Comparison of ENCODE assay signal across 33 cellular contexts in genomic region chr6:30985490-30985889, GRCh38. TPM values are rescaled to one million over a fixed set of nuclear protein-coding genes. Genes with fewer than 3 reads are reported as not detected.
DNase-seq lines count a peak whose midpoint lies in the region; ATAC-seq and TF ChIP-seq lines count a peak whose summit lies in the region.
"Had no signal": no experiment of that assay in that cellular context is flagged by ENCODE, and none has a peak within 500 bp of the region (broad histone marks: within the 10 kb centered on the region; RNA-seq: fewer than 3 reads in every experiment).

No MANE protein-coding gene starts in this region.

- peak; percentile 40 for DNase-seq in activated CD4-positive, alpha-beta T cell treated with anti-CD3 and anti-CD28 coated beads for 36 hours
- DNase-seq in activated CD4-positive, alpha-beta T cell treated with anti-CD3 and anti-CD28 coated beads for 1 hour = no peak
- peak; percentile 12 for DNase-seq in activated naive CD8-positive, alpha-beta T cell treated with anti-CD3 and anti-CD28 coated beads for 36 hours
- DNase-seq in iris pigment epithelial cell (ENCODE audit: low read depth) (peak; percentile 51), brain microvascular endothelial cell (no peak)
- DNase-seq in effector memory CD4-positive, alpha-beta T cell = no peak
- DNase-seq: activated CD4-positive, alpha-beta memory T cell treated with anti-CD3 and anti-CD28 coated beads for 36 hours; activated CD4-positive, CD25-positive, alpha-beta regulatory T cell; activated gamma-delta T cell treated with Interleukin-2 at 50 U/mL for 16 hours; body of pancreas; Calu3; cerebellar nuclear complex; DND-41; dorsolateral prefrontal cortex; GF-D8; hypothalamus; immature natural killer cell; Karpas-422; NCI-H2171 treated with DMSO at 0.1 percent for 48 hours; NCI-H524 treated with DMSO at 0.1 percent for 48 hours; NK-92 treated with Interleukin-12 subunit alpha and Interleukin-12 subunit beta, amount 100 ng/mL, for 24 hours; PC-3; SK-N-SH; small intestine; stimulated activated CD8-positive, alpha-beta memory T cell treated with anti-CD3 and anti-CD28 coated beads, Interleukin-4, amount 100 ng/mL, for 48 hours; tibial artery had no signal

- POLR2A ChIA-PET in activated CD4-positive, alpha-beta T cell treated with anti-CD3 and anti-CD28 coated beads for 36 hours (lab: Charles Lee) = no interaction called here

- H3K4me2 ChIP-seq in KMS-11 = peak overlapping the region; percentile 22; the same call in 1 of the 2 replicates
- H3K4me2 ChIP-seq: SK-N-SH had no signal

- no peaks in the 10 kb centered on the region for H3K27me3 ChIP-seq in KMS-11 (ENCODE audit: insufficient read depth, low read depth)
- H3K27me3 ChIP-seq in brain microvascular endothelial cell (replicated peaks) = no peaks in the 10 kb centered on the region
- no peaks in the 10 kb centered on the region for H3K27me3 ChIP-seq in effector memory CD4-positive, alpha-beta T cell (replicated peaks; ENCODE audit: control insufficient read depth, insufficient read depth, low read length, poor library complexity, severe bottlenecking)
- H3K27me3 ChIP-seq: body of pancreas had no signal

- TF ChIP-seq CTCF in KMS-11 (conservative IDR thresholded peaks at IDR 0.05; ENCODE audit: low read depth, low read length) = no peak
- no peak for TF ChIP-seq CTCF in brain microvascular endothelial cell (IDR thresholded peaks at IDR 0.05; ENCODE audit: low read depth, low read length, missing control alignments)

- no peaks in the 10 kb centered on the region for H3K9me3 ChIP-seq in effector memory CD4-positive, alpha-beta T cell (ENCODE audit: control insufficient read depth, low read length)
- H3K9me3 ChIP-seq: body of pancreas, SK-N-SH, tibial artery had no signal

- H3K9ac ChIP-seq in KMS-11 = no peak overlapping the region
- H3K9ac ChIP-seq: parathyroid adenoma, SK-N-SH had no signal

- in situ Hi-C loops in brain microvascular endothelial cell (cut with HindIII; ENCODE audit: low pct_ligation_motif_present, low sequenced_read_pairs) = no loop called here

- H3K36me3 ChIP-seq in KMS-11 (ENCODE audit: insufficient read depth) = no peaks in the 10 kb centered on the region
- no peaks in the 10 kb centered on the region for H3K36me3 ChIP-seq in brain microvascular endothelial cell (replicated peaks)
- H3K36me3 ChIP-seq in effector memory CD4-positive, alpha-beta T cell (ENCODE audit: control insufficient read depth, insufficient read depth, low read length) = no peaks in the 10 kb centered on the region
- H3K36me3 ChIP-seq: tibial artery had no signal

- H3K4me1 ChIP-seq in KMS-11 (ENCODE audit: low read depth, poor library complexity, severe bottlenecking) = peaks cover 48% of the 10 kb centered on the region
- no peaks in the 10 kb centered on the region for H3K4me1 ChIP-seq in effector memory CD4-positive, alpha-beta T cell (ENCODE audit: control insufficient read depth, insufficient read depth, low read length, poor library complexity, severe bottlenecking)

- H4K20me1 ChIP-seq in KMS-11 (ENCODE audit: insufficient read depth) = no peaks in the 10 kb centered on the region

- CTCF ChIA-PET in activated CD4-positive, alpha-beta T cell treated with anti-CD3 and anti-CD28 coated beads for 36 hours (lab: Charles Lee) = interaction anchor here (0.9 to 1.1 kb wide), 2 partner anchors 94 to 414 kb away, joined by 3 to 6 read pairs; no protein-coding TSS in a partner anchor

- H3K4me3 ChIP-seq in KMS-11 (IDR thresholded peaks at IDR 0.05; ENCODE audit: insufficient read depth, low read depth, low read length) (no peak overlapping the region), brain microvascular endothelial cell (ENCODE audit: low read depth, low read length) (no peak overlapping the region)
- no peak overlapping the region for H3K4me3 ChIP-seq in effector memory CD4-positive, alpha-beta T cell (ENCODE audit: insufficient read depth, low read depth, low read length, poor library complexity, severe bottlenecking)
- H3K4me3 ChIP-seq: body of pancreas, dorsolateral prefrontal cortex, tibial artery had no signal

- no peak overlapping the region for H2AFZ ChIP-seq in KMS-11 (ENCODE audit: low read depth)
- H2AFZ ChIP-seq: parathyroid adenoma had no signal

- peaks cover 22% of the 10 kb centered on the region for H3K27me3 Mint-ChIP-seq in activated CD4-positive, alpha-beta T cell treated with anti-CD3 and anti-CD28 coated beads for 36 hours
- H3K27me3 Mint-ChIP-seq in activated naive CD8-positive, alpha-beta T cell treated with anti-CD3 and anti-CD28 coated beads for 36 hours = peaks cover 30% of the 10 kb centered on the region

- ATAC-seq in activated CD4-positive, alpha-beta T cell treated with anti-CD3 and anti-CD28 coated beads for 36 hours = peak; percentile 87
- ATAC-seq in GM19351 (IDR thresholded peaks at IDR 0.05; ENCODE audit: unreplicated experiment) = no peak
- ATAC-seq: body of pancreas, HCT116, HepG2, PC-3 had no signal

- no peak overlapping the region for H3K27ac Mint-ChIP-seq in activated CD4-positive, alpha-beta T cell treated with anti-CD3 and anti-CD28 coated beads for 36 hours
- H3K27ac Mint-ChIP-seq in activated naive CD8-positive, alpha-beta T cell treated with anti-CD3 and anti-CD28 coated beads for 36 hours = peak overlapping the region; percentile 59
- H3K27ac Mint-ChIP-seq: activated CD4-positive, alpha-beta memory T cell treated with anti-CD3 and anti-CD28 coated beads for 36 hours; immature natural killer cell had no signal

- H3K27ac ChIP-seq in KMS-11 = no peak overlapping the region
- H3K27ac ChIP-seq in brain microvascular endothelial cell = no peak overlapping the region
- H3K27ac ChIP-seq in effector memory CD4-positive, alpha-beta T cell (ENCODE audit: insufficient read depth, low read length, poor library complexity, severe bottlenecking) = no peak overlapping the region
- H3K27ac ChIP-seq: body of pancreas, dorsolateral prefrontal cortex, parathyroid adenoma, tibial artery had no signal

- H3K36me3 Mint-ChIP-seq in activated CD4-positive, alpha-beta T cell treated with anti-CD3 and anti-CD28 coated beads for 36 hours (ENCODE audit: low read depth) = no peaks in the 10 kb centered on the region
- no peaks in the 10 kb centered on the region for H3K36me3 Mint-ChIP-seq in activated naive CD8-positive, alpha-beta T cell treated with anti-CD3 and anti-CD28 coated beads for 36 hours
- H3K36me3 Mint-ChIP-seq: activated CD4-positive, alpha-beta memory T cell treated with anti-CD3 and anti-CD28 coated beads for 36 hours; CD4-positive, CD25-positive, alpha-beta regulatory T cell; immature natural killer cell had no signal

- intact Hi-C loops in activated CD4-positive, alpha-beta T cell treated with anti-CD3 and anti-CD28 coated beads for 36 hours (cut with DNase I, micrococcal nuclease) = loop anchor here in 1 of 2 experiments (2.0 kb wide), 1 partner anchor 19 kb away; no protein-coding TSS in a partner anchor

- H3K79me2 ChIP-seq in KMS-11 (ENCODE audit: insufficient read depth, low read depth) = no peaks in the 10 kb centered on the region
- H3K79me2 ChIP-seq: parathyroid adenoma had no signal

- peaks cover 12% of the 10 kb centered on the region for H3K4me1 Mint-ChIP-seq in activated CD4-positive, alpha-beta T cell treated with anti-CD3 and anti-CD28 coated beads for 36 hours
- H3K4me1 Mint-ChIP-seq in activated naive CD8-positive, alpha-beta T cell treated with anti-CD3 and anti-CD28 coated beads for 36 hours = peaks cover 21% of the 10 kb centered on the region

- H3K4me3 Mint-ChIP-seq in activated CD4-positive, alpha-beta T cell treated with anti-CD3 and anti-CD28 coated beads for 36 hours = no peak overlapping the region
- no peak overlapping the region for H3K4me3 Mint-ChIP-seq in activated naive CD8-positive, alpha-beta T cell treated with anti-CD3 and anti-CD28 coated beads for 36 hours
- H3K4me3 Mint-ChIP-seq: activated CD4-positive, alpha-beta memory T cell treated with anti-CD3 and anti-CD28 coated beads for 36 hours; CD4-positive, CD25-positive, alpha-beta regulatory T cell; immature natural killer cell had no signal

- H3K9me3 Mint-ChIP-seq in activated CD4-positive, alpha-beta T cell treated with anti-CD3 and anti-CD28 coated beads for 36 hours (ENCODE audit: low read depth) = no peaks in the 10 kb centered on the region
- H3K9me3 Mint-ChIP-seq in activated naive CD8-positive, alpha-beta T cell treated with anti-CD3 and anti-CD28 coated beads for 36 hours = no peaks in the 10 kb centered on the region
- H3K9me3 Mint-ChIP-seq: activated CD4-positive, alpha-beta memory T cell treated with anti-CD3 and anti-CD28 coated beads for 36 hours; immature natural killer cell had no signal

RNA-seq across cellular contexts. Expression of gene MUC21, which starts 2.0 kb away (rescaled TPM):
- total RNA-seq in activated CD4-positive, alpha-beta T cell treated with anti-CD3 and anti-CD28 coated beads for 36 hours = not detected
- total RNA-seq in activated naive CD8-positive, alpha-beta T cell treated with anti-CD3 and anti-CD28 coated beads for 36 hours = not detected
- total RNA-seq: activated CD4-positive, alpha-beta memory T cell treated with anti-CD3 and anti-CD28 coated beads for 36 hours; body of pancreas; Calu3; CD4-positive, CD25-positive, alpha-beta regulatory T cell; HepG2; PC-3; T-helper 1 cell treated with Interleukin-12 subunit alpha and Interleukin-12 subunit beta and Interleukin-4 antibody, amounts not matched to agents 30 ng/mL and 1 ng/mL, for 36 hours had no signal

RNA-seq across cellular contexts. Expression of gene MUC22, which starts 24.8 kb away (rescaled TPM):
- not detected for total RNA-seq in activated CD4-positive, alpha-beta T cell treated with anti-CD3 and anti-CD28 coated beads for 36 hours
- total RNA-seq in activated naive CD8-positive, alpha-beta T cell treated with anti-CD3 and anti-CD28 coated beads for 36 hours = not detected
- total RNA-seq: activated CD4-positive, alpha-beta memory T cell treated with anti-CD3 and anti-CD28 coated beads for 36 hours; body of pancreas; Calu3; CD4-positive, CD25-positive, alpha-beta regulatory T cell; dorsolateral prefrontal cortex; HepG2; PC-3; T-helper 1 cell treated with Interleukin-12 subunit alpha and Interleukin-12 subunit beta and Interleukin-4 antibody, amounts not matched to agents 30 ng/mL and 1 ng/mL, for 36 hours had no signal

RNA-seq across cellular contexts. Expression of gene MUCL3, which starts 44.7 kb away (rescaled TPM):
- total RNA-seq in activated CD4-positive, alpha-beta T cell treated with anti-CD3 and anti-CD28 coated beads for 36 hours = not detected
- total RNA-seq in activated naive CD8-positive, alpha-beta T cell treated with anti-CD3 and anti-CD28 coated beads for 36 hours = not detected
- total RNA-seq: activated CD4-positive, alpha-beta memory T cell treated with anti-CD3 and anti-CD28 coated beads for 36 hours; CD4-positive, CD25-positive, alpha-beta regulatory T cell; dorsolateral prefrontal cortex; HepG2; T-helper 1 cell treated with Interleukin-12 subunit alpha and Interleukin-12 subunit beta and Interleukin-4 antibody, amounts not matched to agents 30 ng/mL and 1 ng/mL, for 36 hours had no signal

RNA-seq across cellular contexts. Expression of gene SFTA2, which starts 53.5 kb away (rescaled TPM):
- not detected for total RNA-seq in activated CD4-positive, alpha-beta T cell treated with anti-CD3 and anti-CD28 coated beads for 36 hours
- total RNA-seq in activated naive CD8-positive, alpha-beta T cell treated with anti-CD3 and anti-CD28 coated beads for 36 hours = not detected
- total RNA-seq: activated CD4-positive, alpha-beta memory T cell treated with anti-CD3 and anti-CD28 coated beads for 36 hours; CD4-positive, CD25-positive, alpha-beta regulatory T cell; HepG2; PC-3; T-helper 1 cell treated with Interleukin-12 subunit alpha and Interleukin-12 subunit beta and Interleukin-4 antibody, amounts not matched to agents 30 ng/mL and 1 ng/mL, for 36 hours had no signal

Comparison
In these comparisons a context has a peak if more than half of its experiments do, and no peak if none do; other contexts are left out.
1. DNase-seq: peak in activated CD4-positive, alpha-beta T cell treated with anti-CD3 and anti-CD28 coated beads for 36 hours (single experiment), activated naive CD8-positive, alpha-beta T cell treated with anti-CD3 and anti-CD28 coated beads for 36 hours (single experiment) and iris pigment epithelial cell (single experiment); none in activated CD4-positive, alpha-beta T cell treated with anti-CD3 and anti-CD28 coated beads for 1 hour (single experiment), brain microvascular endothelial cell (single experiment) and effector memory CD4-positive, alpha-beta T cell (0 of 3).